ENCODE assay signal across 10 cellular contexts in genomic region chr16:1929105-1929504, GRCh38. TPM values are rescaled to one million over a fixed set of nuclear protein-coding genes. Genes with fewer than 3 reads are reported as not detected.
DNase-seq lines count a peak whose midpoint lies in the region; ATAC-seq and TF ChIP-seq lines count a peak whose summit lies in the region.
"Had no signal": no experiment of that assay in that cellular context is flagged by ENCODE, and none has a peak within 500 bp of the region (broad histone marks: within the 10 kb centered on the region; RNA-seq: fewer than 3 reads in every experiment).

No MANE protein-coding gene starts in this region.

- H3K36me3 Mint-ChIP-seq in activated CD4-positive, alpha-beta memory T cell treated with anti-CD3 and anti-CD28 coated beads for 36 hours: no peaks in the 10 kb centered on the region

- ATAC-seq in HG03039 (IDR thresholded peaks at IDR 0.05; ENCODE audit: unreplicated experiment): no peak

- H3K36me3 ChIP-seq in left ventricle myocardium inferior: no peaks in the 10 kb centered on the region
- H3K36me3 ChIP-seq: adrenal gland had no signal

- CTCF ChIA-PET in activated CD4-positive, alpha-beta memory T cell treated with anti-CD3 and anti-CD28 coated beads for 36 hours (lab: Charles Lee): interaction anchor here (0.8 to 3.1 kb wide), 11 partner anchors 9 to 224 kb away, joined by 3 to 23 read pairs (median 4); partner anchors contain the start of genes EME2, MAPK8IP3, MRPS34 and MSRB1

- H3K4me1 ChIP-seq in left ventricle myocardium inferior: peaks cover 13% of the 10 kb centered on the region

- peak overlapping the region; percentile 64 for H3K4me3 Mint-ChIP-seq in activated CD4-positive, alpha-beta memory T cell treated with anti-CD3 and anti-CD28 coated beads for 36 hours

- peak overlapping the region; percentile 85 for H3K27ac ChIP-seq in left ventricle myocardium inferior (replicated peaks)

- no peaks in the 10 kb centered on the region for H3K27me3 Mint-ChIP-seq in activated CD4-positive, alpha-beta memory T cell treated with anti-CD3 and anti-CD28 coated beads for 36 hours

- no peaks in the 10 kb centered on the region for H3K9me3 ChIP-seq in left ventricle myocardium inferior (replicated peaks)
- H3K9me3 ChIP-seq: adrenal gland had no signal

- no peak overlapping the region for H3K27ac Mint-ChIP-seq in activated CD4-positive, alpha-beta memory T cell treated with anti-CD3 and anti-CD28 coated beads for 36 hours

- H3K9me3 Mint-ChIP-seq in activated CD4-positive, alpha-beta memory T cell treated with anti-CD3 and anti-CD28 coated beads for 36 hours: no peaks in the 10 kb centered on the region

- peaks cover 2% of the 10 kb centered on the region for H3K4me1 Mint-ChIP-seq in activated CD4-positive, alpha-beta memory T cell treated with anti-CD3 and anti-CD28 coated beads for 36 hours (ENCODE audit: low read depth)

- peaks cover 20% of the 10 kb centered on the region for H3K27me3 ChIP-seq in left ventricle myocardium inferior (ENCODE audit: low read depth)
- H3K27me3 ChIP-seq: adrenal gland had no signal

- DNase-seq in NCI-H345 (lab: John Stamatoyannopoulos, UW) (peak; percentile 17), NCI-H345 treated with DMSO at 0.1 percent for 48 hours (lab: John Stamatoyannopoulos, UW; ENCODE audit: unreplicated experiment) (no peak), HuH-7 (ENCODE audit: low spot score) (peak; percentile 72), left ventricle myocardium inferior (no peak), skeletal muscle cell (ENCODE audit: low read depth) (no peak), Ammon's horn (ENCODE audit: low spot score) (no peak)
- peak; percentile 25 for DNase-seq in activated CD4-positive, alpha-beta memory T cell treated with anti-CD3 and anti-CD28 coated beads for 36 hours

- TF ChIP-seq CTCF in left ventricle myocardium inferior (IDR thresholded peaks at IDR 0.05; ENCODE audit: borderline replicate concordance): no peak

- intact Hi-C loops in activated CD4-positive, alpha-beta memory T cell treated with anti-CD3 and anti-CD28 coated beads for 36 hours (cut with micrococcal nuclease): loop anchor here (2.0 kb wide), 1 partner anchor 64 kb away; no protein-coding TSS in a partner anchor
- intact Hi-C loops in left ventricle myocardium inferior (cut with micrococcal nuclease): loop anchor here (10.0 kb wide), 1 partner anchor 64 kb away; no protein-coding TSS in a partner anchor

- POLR2A ChIA-PET in activated CD4-positive, alpha-beta memory T cell treated with anti-CD3 and anti-CD28 coated beads for 36 hours (lab: Charles Lee): interaction anchor here (1.1 kb wide), 1 partner anchor 32 kb away, joined by 7 read pairs; no protein-coding TSS in a partner anchor

- peak overlapping the region; percentile 76 for H3K4me3 ChIP-seq in left ventricle myocardium inferior
- H3K4me3 ChIP-seq in skeletal muscle cell (ENCODE audit: low read depth, low read length): peak overlapping the region; percentile 57

RNA-seq across cellular contexts. Expression of gene HS3ST6, which starts 10.9 kb away (rescaled TPM):
- total RNA-seq in activated CD4-positive, alpha-beta memory T cell treated with anti-CD3 and anti-CD28 coated beads for 36 hours: not detected
- total RNA-seq in left ventricle myocardium inferior: not detected
- total RNA-seq: adrenal gland, Daoy had no signal

RNA-seq across cellular contexts. Expression of gene MSRB1, which starts 13.9 kb away (rescaled TPM):
- total RNA-seq in activated CD4-positive, alpha-beta memory T cell treated with anti-CD3 and anti-CD28 coated beads for 36 hours: 10 to 100 TPM; 20.7 to 23.6 TPM
- total RNA-seq in left ventricle myocardium inferior: 32.7 TPM

RNA-seq across cellular contexts. Expression of gene RPL3L, which starts 25.4 kb away (rescaled TPM):
- total RNA-seq in activated CD4-positive, alpha-beta memory T cell treated with anti-CD3 and anti-CD28 coated beads for 36 hours: not detected
- total RNA-seq in left ventricle myocardium inferior: 262 TPM
- total RNA-seq: Daoy had no signal

RNA-seq across cellular contexts. Expression of gene NDUFB10, which starts 30.2 kb away (rescaled TPM):
- 100 to 1,000 TPM; 122 to 125 TPM for total RNA-seq in activated CD4-positive, alpha-beta memory T cell treated with anti-CD3 and anti-CD28 coated beads for 36 hours
- 601 TPM for total RNA-seq in left ventricle myocardium inferior

RNA-seq across cellular contexts. Expression of gene RPS2, which starts 35.5 kb away (rescaled TPM):
- 1,000 to 10,000 TPM; 5,123 to 5,136 TPM for total RNA-seq in activated CD4-positive, alpha-beta memory T cell treated with anti-CD3 and anti-CD28 coated beads for 36 hours
- total RNA-seq in left ventricle myocardium inferior: 753 TPM

Comparison
In these comparisons a context has a peak if more than half of its experiments do, and no peak if none do; other contexts are left out.
1. DNase-seq: peak in NCI-H345 (single experiment), HuH-7 (single experiment) and activated CD4-positive, alpha-beta memory T cell treated with anti-CD3 and anti-CD28 coated beads for 36 hours (single experiment); none in NCI-H345 treated with DMSO at 0.1 percent for 48 hours (single experiment), left ventricle myocardium inferior (single experiment), skeletal muscle cell (single experiment) and Ammon's horn (single experiment).
2. RNA of gene RPL3L, which starts 25.4 kb away (total RNA-seq): 262 TPM in left ventricle myocardium inferior (single experiment); not detected in activated CD4-positive, alpha-beta memory T cell treated with anti-CD3 and anti-CD28 coated beads for 36 hours; every median in the first group is over 100 times any median in the second.